16 cellular contexts compared by ENCODE assay signal in genomic region chr16:4611337-4612023, GRCh38. TPM values are rescaled to one million over a fixed set of nuclear protein-coding genes. Genes with fewer than 3 reads are reported as not detected.
DNase-seq lines count a peak whose midpoint lies in the region; ATAC-seq and TF ChIP-seq lines count a peak whose summit lies in the region.
"Had no signal": no experiment of that assay in that cellular context is flagged by ENCODE, and none has a peak within 500 bp of the region (broad histone marks: within the 10 kb centered on the region; RNA-seq: fewer than 3 reads in every experiment).

No MANE protein-coding gene starts in this region.

- H3K9me3 ChIP-seq in BLaER1 (no peaks in the 10 kb centered on the region), HEK293 (ENCODE audit: control insufficient read depth, insufficient read depth, low read depth, low read length) (no peaks in the 10 kb centered on the region), lower lobe of right lung (no peaks in the 10 kb centered on the region)

- H3K27ac ChIP-seq in BLaER1 (no peak overlapping the region), HEK293 (ENCODE audit: extremely low read depth, low read depth, low read length) (no peak overlapping the region), lower lobe of right lung (no peak overlapping the region)
- H3K27ac ChIP-seq: SK-N-MC had no signal

- H3K4me3 Mint-ChIP-seq in dendritic cell treated with granulocyte-macrophage colony-stimulating factor and Interleukin-4, amounts not matched to agents 40 ng/mL and 50 ng/mL, for 4 days, result no peak overlapping the region
- H3K4me3 Mint-ChIP-seq in neural crest cell, result peak overlapping the region; percentile 62

- peaks cover 51% of the 10 kb centered on the region for H3K36me3 Mint-ChIP-seq in dendritic cell treated with granulocyte-macrophage colony-stimulating factor and Interleukin-4, amounts not matched to agents 40 ng/mL and 50 ng/mL, for 4 days (ENCODE audit: low read depth)
- H3K36me3 Mint-ChIP-seq in neural crest cell (ENCODE audit: low read depth), result no peaks in the 10 kb centered on the region
- H3K36me3 Mint-ChIP-seq: naive B cell had no signal

- DNase-seq in neural crest cell (ENCODE audit: low read depth, low spot score) (no peak), lower lobe of right lung (no peak), nucleus accumbens (lab: John Stamatoyannopoulos, UW) (no peak)
- DNase-seq: activated CD4-positive, alpha-beta T cell treated with anti-CD3 and anti-CD28 coated beads, Interleukin-2, amount 50 U/mL, for 4 hours; naive B cell; NCI-H1694 treated with DMSO at 0.1 percent for 48 hours; OCI-M1; stimulated activated CD4-positive, alpha-beta T cell treated with anti-CD3 and anti-CD28 coated beads, Interleukin-2, amount 100 ng/mL, for 24 hours had no signal

- TF ChIP-seq CTCF in HEK293 (tag by site-specific recombination; IDR thresholded peaks at IDR 0.05) (no peak), neural crest cell (conservative IDR thresholded peaks at IDR 0.05) (no peak), lower lobe of right lung (IDR thresholded peaks at IDR 0.05) (no peak)

- peaks cover 75% of the 10 kb centered on the region for H4K20me1 ChIP-seq in BLaER1

- H3K4me3 ChIP-seq in BLaER1, result no peak overlapping the region
- no peak overlapping the region for H3K4me3 ChIP-seq in HEK293 (ENCODE audit: low read depth, low read length)
- no peak overlapping the region for H3K4me3 ChIP-seq in lower lobe of right lung
- H3K4me3 ChIP-seq: SK-N-MC had no signal

- H3K36me3 ChIP-seq in BLaER1 (peaks cover 39% of the 10 kb centered on the region), HEK293 (ENCODE audit: control insufficient read depth in 2 of 2, insufficient read depth in 1 of 2, low read length in 2 of 2) (peaks cover 0 to 24% of the 10 kb centered on the region in 2 experiments; a peak in 1 of 3 replicates), lower lobe of right lung (peaks cover 30% of the 10 kb centered on the region)

- H3K27me3 Mint-ChIP-seq in dendritic cell treated with granulocyte-macrophage colony-stimulating factor and Interleukin-4, amounts not matched to agents 40 ng/mL and 50 ng/mL, for 4 days, result no peaks in the 10 kb centered on the region
- no peaks in the 10 kb centered on the region for H3K27me3 Mint-ChIP-seq in neural crest cell (ENCODE audit: low read depth)
- H3K27me3 Mint-ChIP-seq: naive B cell had no signal

- H3K27me3 ChIP-seq in BLaER1, result no peaks in the 10 kb centered on the region
- no peaks in the 10 kb centered on the region for H3K27me3 ChIP-seq in lower lobe of right lung (ENCODE audit: low read depth)

- 0 out of 2 replicates have a peak overlapping the region, but pooled peaks have one; percentile 34 for H3K9ac ChIP-seq in BLaER1

- POLR2A ChIA-PET in HEK293 (lab: Yijun Ruan, JAX), result interaction anchor here (0.7 to 1.0 kb wide), 3 partner anchors 13 to 295 kb away, joined by 3 to 7 read pairs (median 3); partner anchors contain the start of genes GLIS2 and MGRN1

- CTCF ChIA-PET in HEK293 (lab: Yijun Ruan, JAX), result interaction anchor here (0.6 to 2.6 kb wide), 4 partner anchors 10 to 78 kb away, joined by 5 to 8 read pairs (median 5); partner anchors contain the start of genes C16orf96 and MGRN1

- intact Hi-C loops in dendritic cell treated with granulocyte-macrophage colony-stimulating factor and Interleukin-4, amounts not matched to agents 40 ng/mL and 50 ng/mL, for 4 days (cut with micrococcal nuclease), result no loop called here
- intact Hi-C loops in lower lobe of right lung (cut with DNase I), result no loop called here

- ATAC-seq in GM21737 (IDR thresholded peaks at IDR 0.05; ENCODE audit: unreplicated experiment), result no peak
- ATAC-seq in lower lobe of right lung, result no peak
- ATAC-seq in HG03159 (IDR thresholded peaks at IDR 0.05; ENCODE audit: unreplicated experiment), result no peak
- ATAC-seq: left lobe of liver had no signal

- peaks cover 63% of the 10 kb centered on the region for H3K4me1 ChIP-seq in BLaER1
- H3K4me1 ChIP-seq in HEK293 (ENCODE audit: control insufficient read depth, insufficient read depth, low read length), result no peaks in the 10 kb centered on the region; the same call in 1 of the 2 replicates
- peaks cover 39% of the 10 kb centered on the region for H3K4me1 ChIP-seq in lower lobe of right lung

- H3K27ac Mint-ChIP-seq in dendritic cell treated with granulocyte-macrophage colony-stimulating factor and Interleukin-4, amounts not matched to agents 40 ng/mL and 50 ng/mL, for 4 days, result peak overlapping the region; percentile 30
- H3K27ac Mint-ChIP-seq in neural crest cell (ENCODE audit: unreplicated experiment), result no peak overlapping the region

- H3K9me3 Mint-ChIP-seq in dendritic cell treated with granulocyte-macrophage colony-stimulating factor and Interleukin-4, amounts not matched to agents 40 ng/mL and 50 ng/mL, for 4 days, result no peaks in the 10 kb centered on the region
- H3K9me3 Mint-ChIP-seq in neural crest cell, result no peaks in the 10 kb centered on the region
- H3K9me3 Mint-ChIP-seq: naive B cell had no signal

- H3K4me1 Mint-ChIP-seq in dendritic cell treated with granulocyte-macrophage colony-stimulating factor and Interleukin-4, amounts not matched to agents 40 ng/mL and 50 ng/mL, for 4 days (ENCODE audit: low read depth), result peaks cover 45% of the 10 kb centered on the region
- peaks cover 7% of the 10 kb centered on the region for H3K4me1 Mint-ChIP-seq in neural crest cell

- H3K4me2 ChIP-seq in BLaER1, result peak overlapping the region; percentile 36; the same call in 1 of the 2 replicates

TF ChIP-seq in HEK293, 187 proteins besides CTCF, POLR2A, EP300 and RAD21:
- peak; percentile 86 for TF ChIP-seq ZIC2 (tag by site-specific recombination; IDR thresholded peaks at IDR 0.05)
- TF ChIP-seq ZNF202 (tag by site-specific recombination; IDR thresholded peaks at IDR 0.05; ENCODE audit: borderline replicate concordance), result no peak
- TF ChIP-seq ZNF544 (tag by site-specific recombination; IDR thresholded peaks at IDR 0.05), result no peak
- TF ChIP-seq ZNF341 (tag by site-specific recombination; IDR thresholded peaks at IDR 0.05; ENCODE audit: low read depth), result peak; percentile 78

RNA-seq across cellular contexts. Expression of gene UBALD1, which starts 3.2 kb away (rescaled TPM):
- total RNA-seq in neural crest cell (14.8 and 17.6 TPM in 2 replicates), lower lobe of right lung (30.2 TPM)

RNA-seq across cellular contexts. Expression of gene MGRN1, which starts 13.1 kb away (rescaled TPM):
- total RNA-seq in neural crest cell (79.7 and 83.1 TPM in 2 replicates), lower lobe of right lung (75.7 TPM)

RNA-seq across cellular contexts. Expression of gene C16orf96, which starts 55.3 kb away (rescaled TPM):
- 0.30 and 0.32 TPM in 2 replicates for total RNA-seq in neural crest cell
- 0.21 TPM for total RNA-seq in lower lobe of right lung
- total RNA-seq: NCI-H460 had no signal
